ENCODE assay signal across 2 cellular contexts in genomic region chr12:95956557-95957145, GRCh38.
TF ChIP-seq lines count a peak whose summit lies in the region.

No MANE protein-coding gene starts in this region.

TF ChIP-seq in GM23338, 12 proteins besides CTCF, POLR2A, EP300 and RAD21:
- TF ChIP-seq POLR2AphosphoS5 (IDR thresholded peaks at IDR 0.05; ENCODE audit: low read depth) (no peak), STAT1 (IDR thresholded peaks at IDR 0.05; ENCODE audit: unreplicated experiment) (no peak), NANOG (IDR thresholded peaks at IDR 0.05; ENCODE audit: borderline replicate concordance) (no peak), EZH2phosphoT487 (IDR thresholded peaks at IDR 0.05; ENCODE audit: unreplicated experiment) (no peak), ETS1 (IDR thresholded peaks at IDR 0.05) (no peak), EZH2 (IDR thresholded peaks at IDR 0.05; ENCODE audit: low read depth, unreplicated experiment) (no peak), JUNB (IDR thresholded peaks at IDR 0.05; ENCODE audit: unreplicated experiment) (no peak), CREB1 (CRISPR knock-in tag; IDR thresholded peaks at IDR 0.05; ENCODE audit: low read depth) (no peak), ZNF114 (CRISPR knock-in tag; IDR thresholded peaks at IDR 0.05) (no peak), REST (IDR thresholded peaks at IDR 0.05; ENCODE audit: unreplicated experiment) (no peak), ZNF331 (CRISPR knock-in tag; IDR thresholded peaks at IDR 0.05; ENCODE audit: low read depth) (no peak), ZNF462 (CRISPR knock-in tag; IDR thresholded peaks at IDR 0.05) (no peak)

TF ChIP-seq in H1, 55 proteins besides CTCF, POLR2A, EP300 and RAD21:
- TF ChIP-seq FOSL1 (IDR thresholded peaks at IDR 0.05; ENCODE audit: insufficient read depth, low read depth, low read length), result no peak
- no peak for TF ChIP-seq SUZ12 (IDR thresholded peaks at IDR 0.05; ENCODE audit: low read length)
- TF ChIP-seq CTBP2 (IDR thresholded peaks at IDR 0.05; ENCODE audit: borderline replicate concordance, insufficient read depth, insufficient read length, low read length), result no peak
- TF ChIP-seq E2F6 (IDR thresholded peaks at IDR 0.05), result no peak
- no peak for TF ChIP-seq RBBP5 (IDR thresholded peaks at IDR 0.05; ENCODE audit: borderline replicate concordance, low read depth, low read length)
- TF ChIP-seq CREB1 (IDR thresholded peaks at IDR 0.05), result no peak
- TF ChIP-seq KDM5A (IDR thresholded peaks at IDR 0.05; ENCODE audit: low read length), result no peak
- no peak for TF ChIP-seq SRF (IDR thresholded peaks at IDR 0.05; ENCODE audit: low read depth, low read length)
- no peak for TF ChIP-seq BRCA1 (IDR thresholded peaks at IDR 0.05; ENCODE audit: low read depth, low read length)
- no peak for TF ChIP-seq MAX (IDR thresholded peaks at IDR 0.05)
- TF ChIP-seq TEAD4 (IDR thresholded peaks at IDR 0.05; ENCODE audit: low read depth, low read length), result no peak
- no peak for TF ChIP-seq SP1 (IDR thresholded peaks at IDR 0.05; ENCODE audit: low read depth, low read length)
- no peak for TF ChIP-seq ATF3 (IDR thresholded peaks at IDR 0.05; ENCODE audit: insufficient read depth, low read depth, low read length)
- no peak for TF ChIP-seq RFX5 (IDR thresholded peaks at IDR 0.05; ENCODE audit: borderline replicate concordance, low read depth, low read length)
- no peak for TF ChIP-seq HDAC6 (IDR thresholded peaks at IDR 0.05; ENCODE audit: low read depth, low read length)
- TF ChIP-seq TAF7 (optimal IDR thresholded peaks at IDR 0.05; ENCODE audit: borderline replicate concordance, low read depth, low read length), result no peak
- TF ChIP-seq TCF12 (IDR thresholded peaks at IDR 0.05; ENCODE audit: low read depth, low read length), result no peak
- no peak for TF ChIP-seq POLR2AphosphoS5 (IDR thresholded peaks at IDR 0.05; ENCODE audit: low read depth, low read length)
TF ChIP-seq in H1: peak in this region for 0.
